8 cellular contexts compared by ENCODE assay signal in the genomic region with DNA sequence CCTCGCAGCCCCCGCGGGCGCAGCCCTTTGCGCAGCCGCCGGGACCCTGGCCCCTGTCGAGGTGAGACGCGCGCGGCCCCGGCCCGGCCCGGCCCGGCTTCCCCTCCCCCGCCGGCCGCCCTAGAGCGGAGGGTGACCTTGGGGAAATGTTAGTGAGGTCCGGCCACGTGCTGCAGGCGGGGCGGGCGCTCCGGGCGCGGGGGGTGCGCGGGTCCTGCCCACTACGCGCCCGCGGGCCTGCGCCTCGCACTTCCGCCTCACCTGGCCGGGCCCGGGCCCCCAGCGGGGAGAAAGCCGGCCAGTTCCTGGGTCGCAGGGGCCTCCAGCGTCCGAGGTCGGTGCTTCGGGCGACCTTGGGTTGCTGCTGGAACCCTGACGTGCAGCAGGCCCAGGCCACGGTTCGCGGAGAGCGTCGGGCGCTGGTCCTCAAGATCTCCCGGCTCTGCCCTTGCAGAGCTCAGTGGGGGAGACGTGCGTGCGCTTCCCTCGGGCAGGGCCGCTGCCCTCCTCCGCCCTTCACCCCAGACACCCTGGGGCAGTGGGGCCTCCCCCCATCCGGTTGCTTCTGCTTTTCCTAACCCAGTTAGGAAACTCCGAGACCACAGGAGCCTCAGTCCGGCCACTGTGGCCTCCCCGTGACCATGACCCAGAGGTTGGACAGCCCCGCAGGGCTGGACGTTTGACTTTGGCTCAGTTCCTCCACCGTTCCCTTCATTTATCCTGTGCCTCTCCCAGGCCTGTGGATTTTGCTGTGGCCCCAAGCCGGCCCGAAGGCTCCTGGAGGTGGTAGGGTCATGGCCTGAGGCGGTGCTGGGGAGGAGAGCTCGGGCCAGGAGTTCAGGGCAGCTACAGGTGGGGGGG. TPM values are rescaled to one million over a fixed set of nuclear protein-coding genes. Genes with fewer than 3 reads are reported as not detected.
DNase-seq lines count a peak whose midpoint lies in the region; ATAC-seq and TF ChIP-seq lines count a peak whose summit lies in the region.

No MANE protein-coding gene starts in this region.

- no peaks in the 10 kb centered on the region for H3K27me3 ChIP-seq in left ventricle myocardium inferior (ENCODE audit: low read depth)

- H3K36me3 ChIP-seq in left ventricle myocardium inferior = peaks cover 7% of the 10 kb centered on the region

- H3K4me1 ChIP-seq in left ventricle myocardium inferior = peaks cover 74% of the 10 kb centered on the region

- H3K27ac ChIP-seq in left ventricle myocardium inferior (replicated peaks) = peak overlapping the region; percentile 97

- DNase-seq in GM12864 (ENCODE audit: low read depth) (no peak), NCI-H146 (lab: John Stamatoyannopoulos, UW) (peak; percentile 68), left ventricle myocardium inferior (peak; percentile 67), retinal pigment epithelial cell (ENCODE audit: low read depth) (no peak), H4 (ENCODE audit: low spot score) (no peak), middle frontal gyrus (ENCODE audit: extremely low spot score, low spot score) (no peak)
- peak; percentile 43 for DNase-seq in activated naive CD4-positive, alpha-beta T cell treated with anti-CD3 and anti-CD28 coated beads, Interleukin-2, amount 50 U/mL, for 16 hours

- peak; percentile 25 for ATAC-seq in GM21825 (IDR thresholded peaks at IDR 0.05; ENCODE audit: unreplicated experiment)

- TF ChIP-seq CTCF in GM12864 (IDR thresholded peaks at IDR 0.05; ENCODE audit: low read depth, low read length, missing control alignments) (no peak), left ventricle myocardium inferior (IDR thresholded peaks at IDR 0.05; ENCODE audit: borderline replicate concordance) (no peak), retinal pigment epithelial cell (conservative IDR thresholded peaks at IDR 0.05; ENCODE audit: low read depth, low read length) (no peak)

- H3K4me3 ChIP-seq in GM12864 (ENCODE audit: low read depth, low read length) (peak overlapping the region; percentile 79), left ventricle myocardium inferior (peak overlapping the region; percentile 87), retinal pigment epithelial cell (ENCODE audit: low read length) (peak overlapping the region; percentile 57)

- no peaks in the 10 kb centered on the region for H3K9me3 ChIP-seq in left ventricle myocardium inferior (replicated peaks)

- intact Hi-C loops in left ventricle myocardium inferior (cut with micrococcal nuclease) = no loop called here

RNA-seq across cellular contexts. Expression of a gene that starts 0.8 kb away (rescaled TPM):
- 181 TPM for total RNA-seq in left ventricle myocardium inferior
- total RNA-seq in H4 (2014; rRNA removed; shearing (Covaris generic)) = 11.9 and 14.5 TPM in 2 replicates

RNA-seq across cellular contexts. Expression of a gene that starts 6.3 kb away (rescaled TPM):
- total RNA-seq in left ventricle myocardium inferior = 49.2 TPM
- total RNA-seq in H4 (2014; rRNA removed; shearing (Covaris generic)) = 85.7 and 112 TPM in 2 replicates

RNA-seq across cellular contexts. Expression of a gene that starts 6.7 kb away (rescaled TPM):
- total RNA-seq in left ventricle myocardium inferior = 9.2 TPM
- 2.5 and 4.8 TPM in 2 replicates for total RNA-seq in H4 (2014; rRNA removed; shearing (Covaris generic))

RNA-seq across cellular contexts. Expression of a gene that starts 11.6 kb away (rescaled TPM):
- 0.14 TPM for total RNA-seq in left ventricle myocardium inferior
- not detected in 2 replicates for total RNA-seq in H4 (2014; rRNA removed; shearing (Covaris generic))

RNA-seq across cellular contexts. Expression of a gene that starts 25.5 kb away (rescaled TPM):
- total RNA-seq in left ventricle myocardium inferior = 90.3 TPM
- total RNA-seq in H4 (2014; rRNA removed; shearing (Covaris generic)) = 6.5 and 32.0 TPM in 2 replicates

Comparison
In these comparisons a context has a peak if more than half of its experiments do, and no peak if none do; other contexts are left out.
1. DNase-seq: peak in NCI-H146 (single experiment), activated naive CD4-positive, alpha-beta T cell treated with anti-CD3 and anti-CD28 coated beads, Interleukin-2, amount 50 U/mL, for 16 hours (single experiment) and left ventricle myocardium inferior (single experiment); none in GM12864 (single experiment), retinal pigment epithelial cell (single experiment), H4 (single experiment) and middle frontal gyrus (single experiment).
2. RNA of a gene that starts 0.8 kb away (total RNA-seq): 181 TPM in left ventricle myocardium inferior (single experiment); 11.9 to 14.5 TPM in H4; every median in the first group is over 10 times any median in the second.
3. Peak in every context shown above with its lines, with median percentiles within 50 percentile points of each other: H3K4me3 ChIP-seq.